ENCODE assay signal across 8 cellular contexts in genomic region chr5:148730955-148731898, GRCh38.
DNase-seq lines count a peak whose midpoint lies in the region; ATAC-seq lines count a peak whose summit lies in the region.

No MANE protein-coding gene starts in this region.

- H3K9ac ChIP-seq in NT2/D1 (ENCODE audit: insufficient read length, low read depth) = no peak overlapping the region

- H3K36me3 ChIP-seq in NT2/D1 (ENCODE audit: insufficient read depth, insufficient read length, low read length) = no peaks in the 10 kb centered on the region
- no peaks in the 10 kb centered on the region for H3K36me3 ChIP-seq in naive thymus-derived CD4-positive, alpha-beta T cell (ENCODE audit: control insufficient read depth in 2 of 3, insufficient read depth in 3 of 3, low read length in 3 of 3)

- no peaks in the 10 kb centered on the region for H3K36me3 Mint-ChIP-seq in activated CD8-positive, alpha-beta memory T cell treated with anti-CD3 and anti-CD28 coated beads, Interleukin-2, amount 10 ng/mL, durations not matched to agents 7 days and 5 days
- H3K36me3 Mint-ChIP-seq in naive thymus-derived CD4-positive, alpha-beta T cell = no peaks in the 10 kb centered on the region
- no peaks in the 10 kb centered on the region for H3K36me3 Mint-ChIP-seq in stimulated activated memory B cell treated with anti-CD40 and anti-IgM and Interleukin-4, amounts not matched to agents 10 μg/mL and 1 μg/mL and 100 μg/mL, for 72 hours

- no peak overlapping the region for H3K4me3 ChIP-seq in NT2/D1 (ENCODE audit: insufficient read length, low read depth)
- no peak overlapping the region for H3K4me3 ChIP-seq in naive thymus-derived CD4-positive, alpha-beta T cell (ENCODE audit: low read length)

- H3K9me3 ChIP-seq in NT2/D1 (ENCODE audit: insufficient read depth, low read length) = no peaks in the 10 kb centered on the region
- H3K9me3 ChIP-seq in naive thymus-derived CD4-positive, alpha-beta T cell (ENCODE audit: control insufficient read depth in 2 of 3, low read length in 3 of 3) = no peaks in the 10 kb centered on the region

- peaks cover 6% of the 10 kb centered on the region for H3K27me3 Mint-ChIP-seq in activated CD8-positive, alpha-beta memory T cell treated with anti-CD3 and anti-CD28 coated beads, Interleukin-2, amount 10 ng/mL, durations not matched to agents 7 days and 5 days
- H3K27me3 Mint-ChIP-seq in naive thymus-derived CD4-positive, alpha-beta T cell = peaks cover 4 to 25% (median 9%) of the 10 kb centered on the region in 5 donors
- no peaks in the 10 kb centered on the region for H3K27me3 Mint-ChIP-seq in stimulated activated memory B cell treated with anti-CD40 and anti-IgM and Interleukin-4, amounts not matched to agents 10 μg/mL and 1 μg/mL and 100 μg/mL, for 72 hours

- H3K27ac ChIP-seq in naive thymus-derived CD4-positive, alpha-beta T cell (ENCODE audit: low read depth, low read length) = no peak overlapping the region

- H3K27me3 ChIP-seq in NT2/D1 (ENCODE audit: insufficient read depth, insufficient read length) = no peaks in the 10 kb centered on the region
- no peaks in the 10 kb centered on the region for H3K27me3 ChIP-seq in naive thymus-derived CD4-positive, alpha-beta T cell (ENCODE audit: control insufficient read depth in 2 of 2, insufficient read depth in 2 of 2, low read length in 2 of 2)

- H3K4me1 ChIP-seq in NT2/D1 (ENCODE audit: insufficient read depth, insufficient read length) = no peaks in the 10 kb centered on the region
- H3K4me1 ChIP-seq in naive thymus-derived CD4-positive, alpha-beta T cell (ENCODE audit: control insufficient read depth in 2 of 2, insufficient read depth in 2 of 2, low read length in 2 of 2) = no peaks in the 10 kb centered on the region

- peak; percentile 92 for ATAC-seq in GM21515 (IDR thresholded peaks at IDR 0.05; ENCODE audit: unreplicated experiment)
- ATAC-seq in activated CD8-positive, alpha-beta memory T cell treated with anti-CD3 and anti-CD28 coated beads, Interleukin-2, amount 10 ng/mL, durations not matched to agents 7 days and 5 days = peak; percentile 95
- ATAC-seq in naive thymus-derived CD4-positive, alpha-beta T cell = peak; percentile 98
- peak; percentile 88 for ATAC-seq in stimulated activated memory B cell treated with anti-CD40 and anti-IgM and Interleukin-4, amounts not matched to agents 10 μg/mL and 1 μg/mL and 100 μg/mL, for 72 hours

- POLR2A ChIA-PET in naive thymus-derived CD4-positive, alpha-beta T cell (lab: Charles Lee) = interaction anchor here (0.6 kb wide), 1 partner anchor 347 kb away, joined by 3 read pairs; the partner anchor contains the start of gene FBXO38

- DNase-seq in DMS114 treated with DMSO at 0.1 percent for 48 hours (lab: John Stamatoyannopoulos, UW; ENCODE audit: unreplicated experiment) = peak; percentile 88
- peak; percentile 75 for DNase-seq in HT1080 (ENCODE audit: low read depth)
- DNase-seq in NT2/D1 (ENCODE audit: low read depth, low spot score) = peak; percentile 65
- DNase-seq in activated CD8-positive, alpha-beta memory T cell treated with anti-CD3 and anti-CD28 coated beads, Interleukin-2, amount 10 ng/mL, durations not matched to agents 7 days and 5 days = peak; percentile 85
- DNase-seq in epidermal melanocyte (ENCODE audit: insufficient read length, low spot score) = peak; percentile 47
- DNase-seq in naive thymus-derived CD4-positive, alpha-beta T cell = peak; percentile 23 to 77 (median 63)

- peak overlapping the region; percentile 78 for H3K4me3 Mint-ChIP-seq in activated CD8-positive, alpha-beta memory T cell treated with anti-CD3 and anti-CD28 coated beads, Interleukin-2, amount 10 ng/mL, durations not matched to agents 7 days and 5 days
- H3K4me3 Mint-ChIP-seq in naive thymus-derived CD4-positive, alpha-beta T cell = peak overlapping the region in 2 of 10 donors; percentile 40 to 61
- H3K4me3 Mint-ChIP-seq in stimulated activated memory B cell treated with anti-CD40 and anti-IgM and Interleukin-4, amounts not matched to agents 10 μg/mL and 1 μg/mL and 100 μg/mL, for 72 hours = peak overlapping the region; percentile 76

- no peaks in the 10 kb centered on the region for H3K9me3 Mint-ChIP-seq in activated CD8-positive, alpha-beta memory T cell treated with anti-CD3 and anti-CD28 coated beads, Interleukin-2, amount 10 ng/mL, durations not matched to agents 7 days and 5 days (ENCODE audit: low read depth)
- H3K9me3 Mint-ChIP-seq in naive thymus-derived CD4-positive, alpha-beta T cell = no peaks in the 10 kb centered on the region
- no peaks in the 10 kb centered on the region for H3K9me3 Mint-ChIP-seq in stimulated activated memory B cell treated with anti-CD40 and anti-IgM and Interleukin-4, amounts not matched to agents 10 μg/mL and 1 μg/mL and 100 μg/mL, for 72 hours

- H3K27ac Mint-ChIP-seq in activated CD8-positive, alpha-beta memory T cell treated with anti-CD3 and anti-CD28 coated beads, Interleukin-2, amount 10 ng/mL, durations not matched to agents 7 days and 5 days = peak overlapping the region; percentile 93
- no peak overlapping the region for H3K27ac Mint-ChIP-seq in naive thymus-derived CD4-positive, alpha-beta T cell
- H3K27ac Mint-ChIP-seq in stimulated activated memory B cell treated with anti-CD40 and anti-IgM and Interleukin-4, amounts not matched to agents 10 μg/mL and 1 μg/mL and 100 μg/mL, for 72 hours = peak overlapping the region; percentile 72

- CTCF ChIA-PET in activated CD8-positive, alpha-beta memory T cell treated with anti-CD3 and anti-CD28 coated beads, Interleukin-2, amount 10 ng/mL, durations not matched to agents 7 days and 5 days (lab: Charles Lee) = interaction anchor here (0.5 to 6.9 kb wide), 97 partner anchors 9 to 1103 kb away, joined by 3 to 227 read pairs (median 4); partner anchors contain the start of genes ADRB2 and AFAP1L1
- CTCF ChIA-PET in naive thymus-derived CD4-positive, alpha-beta T cell (lab: Charles Lee) = interaction anchor here (0.6 to 4.6 kb wide), 30 partner anchors 9 to 556 kb away, joined by 3 to 44 read pairs (median 4); no protein-coding TSS in a partner anchor

- intact Hi-C loops in naive thymus-derived CD4-positive, alpha-beta T cell (cut with micrococcal nuclease) = loop anchor here (1.0 to 5.0 kb wide), 5 partner anchors 96 to 874 kb away; partner anchors contain the start of gene ADRB2 (in 2 of the 2)

- peaks cover 21% of the 10 kb centered on the region for H3K4me1 Mint-ChIP-seq in activated CD8-positive, alpha-beta memory T cell treated with anti-CD3 and anti-CD28 coated beads, Interleukin-2, amount 10 ng/mL, durations not matched to agents 7 days and 5 days
- peaks cover 0 to 8% (median 5%) of the 10 kb centered on the region in 7 donors for H3K4me1 Mint-ChIP-seq in naive thymus-derived CD4-positive, alpha-beta T cell
- peaks cover 26% of the 10 kb centered on the region for H3K4me1 Mint-ChIP-seq in stimulated activated memory B cell treated with anti-CD40 and anti-IgM and Interleukin-4, amounts not matched to agents 10 μg/mL and 1 μg/mL and 100 μg/mL, for 72 hours

Comparison
In these comparisons a context has a peak if more than half of its experiments do, and no peak if none do; other contexts are left out.
1. H3K27ac Mint-ChIP-seq: peak in activated CD8-positive, alpha-beta memory T cell treated with anti-CD3 and anti-CD28 coated beads, Interleukin-2, amount 10 ng/mL, durations not matched to agents 7 days and 5 days (single experiment) and stimulated activated memory B cell treated with anti-CD40 and anti-IgM and Interleukin-4, amounts not matched to agents 10 μg/mL and 1 μg/mL and 100 μg/mL, for 72 hours (single experiment); none in naive thymus-derived CD4-positive, alpha-beta T cell (0 of 9).
2. Peak in every context shown above with its lines, with median percentiles within 50 percentile points of each other: DNase-seq and ATAC-seq.